ENCODE assay signal across 8 cellular contexts in genomic region chr1:149888160-149888998, GRCh38. TPM values are rescaled to one million over a fixed set of nuclear protein-coding genes. Genes with fewer than 3 reads are reported as not detected.
DNase-seq lines count a peak whose midpoint lies in the region; ATAC-seq and TF ChIP-seq lines count a peak whose summit lies in the region.

No MANE protein-coding gene starts in this region.

- TF ChIP-seq CTCF in 22Rv1 (IDR thresholded peaks at IDR 0.05), result peak; percentile 92
- TF ChIP-seq CTCF in choroid plexus epithelial cell (conservative IDR thresholded peaks at IDR 0.05; ENCODE audit: low read depth, low read length), result peak; percentile 70

- ATAC-seq in GM18519 (IDR thresholded peaks at IDR 0.05; ENCODE audit: low FRiP score, unreplicated experiment) (peak; percentile 8), HG03196 (IDR thresholded peaks at IDR 0.05; ENCODE audit: unreplicated experiment) (peak; percentile 24), left lobe of liver (peak; percentile 46)

- peak overlapping the region; percentile 66 for H3K4me3 ChIP-seq in choroid plexus epithelial cell (ENCODE audit: low read depth, low read length)

- DNase-seq in NCI-H345 (lab: John Stamatoyannopoulos, UW) (peak; percentile 94), choroid plexus epithelial cell (ENCODE audit: low read depth) (peak; percentile 94), left lobe of liver (ENCODE audit: low spot score) (peak; percentile 76)
- DNase-seq in activated CD4-positive, CD25-positive, alpha-beta regulatory T cell treated with anti-CD3 and anti-CD28 coated beads, Interleukin-2, amount 50 U/mL, for 72 hours, result peak; percentile 66
- peak; percentile 89 for DNase-seq in stimulated activated CD4-positive, alpha-beta T cell treated with anti-CD3 and anti-CD28 coated beads, Interleukin-1b, Interleukin-23, amount 100 ng/mL, for 48 hours

- peak overlapping the region; percentile 100 for H3K27ac ChIP-seq in 22Rv1

RNA-seq across cellular contexts. Expression of gene BOLA1, which starts 11.0 kb away (rescaled TPM):
- total RNA-seq in left lobe of liver, result 13.8 TPM

RNA-seq across cellular contexts. Expression of gene SV2A, which starts 29.3 kb away (rescaled TPM):
- total RNA-seq in left lobe of liver, result 0.45 TPM

RNA-seq across cellular contexts. Expression of gene SF3B4, which starts 39.2 kb away (rescaled TPM):
- 11.5 TPM for total RNA-seq in left lobe of liver

RNA-seq across cellular contexts. Expression of gene MTMR11, which starts 48.3 kb away (rescaled TPM):
- total RNA-seq in left lobe of liver, result 1.7 TPM

Comparison
In these comparisons a context has a peak if more than half of its experiments do, and no peak if none do; other contexts are left out.
1. Peak in every context shown above with its lines: DNase-seq, ATAC-seq, H3K4me3 ChIP-seq and H3K27ac ChIP-seq.